In the genomic region with DNA sequence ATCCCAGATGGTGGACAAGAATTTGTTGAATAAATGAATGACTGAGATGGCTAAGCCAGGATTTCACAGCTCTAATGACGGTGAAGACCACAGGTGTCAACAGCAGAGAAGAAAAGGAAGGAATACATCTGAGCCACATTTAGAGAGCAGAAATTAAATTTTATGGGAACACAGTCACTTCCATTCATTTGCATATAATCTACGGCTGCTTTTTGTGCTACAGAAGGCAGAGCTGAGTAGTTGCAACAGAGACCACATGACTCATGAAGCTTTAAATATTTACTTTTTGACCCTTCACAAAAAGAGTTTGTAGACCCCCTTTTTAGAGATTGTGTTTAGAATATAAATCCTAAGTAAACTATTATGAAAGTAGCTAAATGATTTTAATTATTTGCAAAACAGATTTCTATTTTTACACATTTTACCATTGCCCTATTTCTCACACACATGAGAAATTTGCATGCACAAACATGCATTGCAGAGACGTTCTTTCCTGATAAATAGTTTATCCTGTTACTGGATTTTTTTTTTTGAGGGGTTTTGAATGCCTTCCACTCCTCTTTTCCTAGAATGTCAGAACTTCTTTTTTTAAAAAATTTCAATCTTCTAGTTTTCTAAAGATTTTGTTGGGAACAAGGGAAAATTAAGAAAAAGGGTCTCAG, we compare ENCODE assay signal across 22 cellular contexts.
A peak's percentile ranks its signal among the peaks of the same experiment; 100 is the strongest.
DNase-seq lines count a peak whose midpoint lies in the region; ATAC-seq, FAIRE-seq and TF ChIP-seq lines count a peak whose summit lies in the region.
"Had no signal": no experiment of that assay in that cellular context is flagged by ENCODE, and none has a peak within 500 bp of the region (broad histone marks: within the 10 kb centered on the region; RNA-seq: fewer than 3 reads in every experiment).

No MANE protein-coding gene starts in this region.

- H3K27ac Mint-ChIP-seq in brain, result peak overlapping the region in 3 of 5 experiments; percentile 9 to 68 (median 10)
- H3K27ac Mint-ChIP-seq in stimulated activated memory B cell treated with anti-CD40 and anti-IgM and Interleukin-4, amounts not matched to agents 10 μg/mL and 1 μg/mL and 100 μg/mL, for 72 hours, result no peak overlapping the region
- H3K27ac Mint-ChIP-seq: activated T-helper 2 cell treated with anti-CD3 and anti-CD28 coated beads, Interferon-gamma antibody, Interleukin-2, Interleukin-4, amounts not matched to agents 10 μg/mL and 5 μg/mL and 100 μg/mL, durations not matched to agents 14 hours and 24 hours and 36 hours; neural progenitor cell had no signal

- FAIRE-seq in D721Med (lab: Jason Lieb, UNC), result peak; percentile 91
- FAIRE-seq in RCC 7860 (lab: Jason Lieb, UNC), result no peak
- FAIRE-seq: GM18507, H1 had no signal

- intact Hi-C loops in left colon (cut with DNase I, micrococcal nuclease), result no loop called here

- no peak for DNase-seq in D721Med (ENCODE audit: insufficient read length, low spot score)
- peak; percentile 59 to 72 for DNase-seq in NCI-H526 (lab: John Stamatoyannopoulos, UW)
- peak; percentile 40 for DNase-seq in kidney tubule cell (ENCODE audit: low spot score)
- no peak for DNase-seq in left colon
- no peak for DNase-seq in RCC 7860 (ENCODE audit: low spot score)
- DNase-seq in GM19240 (ENCODE audit: insufficient read length, low spot score), result no peak
- DNase-seq: activated CD4-positive, alpha-beta T cell treated with anti-CD3 and anti-CD28 coated beads for 48 hours; AML-193; caudate nucleus; heart left ventricle; mucosa of descending colon; NCI-H1694; NCI-H2227 treated with DMSO at 0.1 percent for 48 hours; spleen; substantia nigra had no signal

- H3K4me3 Mint-ChIP-seq in brain, result peak overlapping the region in 1 of 5 experiments; percentile 35
- no peak overlapping the region for H3K4me3 Mint-ChIP-seq in stimulated activated memory B cell treated with anti-CD40 and anti-IgM and Interleukin-4, amounts not matched to agents 10 μg/mL and 1 μg/mL and 100 μg/mL, for 72 hours
- H3K4me3 Mint-ChIP-seq: neural progenitor cell had no signal

- no peaks in the 10 kb centered on the region for H3K27me3 Mint-ChIP-seq in brain
- H3K27me3 Mint-ChIP-seq in stimulated activated memory B cell treated with anti-CD40 and anti-IgM and Interleukin-4, amounts not matched to agents 10 μg/mL and 1 μg/mL and 100 μg/mL, for 72 hours, result peaks cover 39% of the 10 kb centered on the region

- peaks cover 27% of the 10 kb centered on the region for H3K4me1 Mint-ChIP-seq in brain
- peaks cover 13% of the 10 kb centered on the region for H3K4me1 Mint-ChIP-seq in stimulated activated memory B cell treated with anti-CD40 and anti-IgM and Interleukin-4, amounts not matched to agents 10 μg/mL and 1 μg/mL and 100 μg/mL, for 72 hours

- peaks cover 0 to 5% (median 3%) of the 10 kb centered on the region in 5 experiments for H3K9me3 Mint-ChIP-seq in brain
- H3K9me3 Mint-ChIP-seq in stimulated activated memory B cell treated with anti-CD40 and anti-IgM and Interleukin-4, amounts not matched to agents 10 μg/mL and 1 μg/mL and 100 μg/mL, for 72 hours, result no peaks in the 10 kb centered on the region
- H3K9me3 Mint-ChIP-seq: activated T-helper 2 cell treated with anti-CD3 and anti-CD28 coated beads, Interferon-gamma antibody, Interleukin-2, Interleukin-4, amounts not matched to agents 10 μg/mL and 5 μg/mL and 100 μg/mL, durations not matched to agents 14 hours and 24 hours and 36 hours had no signal

- ATAC-seq in left colon, result no peak
- no peak for ATAC-seq in stimulated activated memory B cell treated with anti-CD40 and anti-IgM and Interleukin-4, amounts not matched to agents 10 μg/mL and 1 μg/mL and 100 μg/mL, for 72 hours
- ATAC-seq: esophagus mucosa, heart left ventricle, mucosa of descending colon had no signal

- H3K36me3 Mint-ChIP-seq in brain, result no peaks in the 10 kb centered on the region
- no peaks in the 10 kb centered on the region for H3K36me3 Mint-ChIP-seq in stimulated activated memory B cell treated with anti-CD40 and anti-IgM and Interleukin-4, amounts not matched to agents 10 μg/mL and 1 μg/mL and 100 μg/mL, for 72 hours
- H3K36me3 Mint-ChIP-seq: neural progenitor cell had no signal

- no peak for TF ChIP-seq CTCF in D721Med (IDR thresholded peaks at IDR 0.05; ENCODE audit: insufficient read depth, missing control alignments)
- no peak for TF ChIP-seq CTCF in brain (conservative IDR thresholded peaks at IDR 0.05)

Comparison
In these comparisons a context has a peak if more than half of its experiments do, and no peak if none do; other contexts are left out.
1. DNase-seq: peak in NCI-H526 (2 of 2) and kidney tubule cell (single experiment); none in D721Med (single experiment), left colon (0 of 2), RCC 7860 (single experiment) and GM19240 (single experiment).